In genomic region chr5:81851481-81852178, GRCh38 we compare ENCODE assay signal across 8 cellular contexts.
DNase-seq lines count a peak whose midpoint lies in the region; ATAC-seq and TF ChIP-seq lines count a peak whose summit lies in the region.

No MANE protein-coding gene starts in this region.

- peak overlapping the region; percentile 96 for H3K27ac ChIP-seq in cingulate gyrus (ENCODE audit: low read depth, low read length)

- DNase-seq in AML-193 (lab: John Stamatoyannopoulos, UW): peak; percentile 90 to 93
- peak; percentile 84 to 95 for DNase-seq in NCI-H524 (lab: John Stamatoyannopoulos, UW)
- DNase-seq in activated CD4-positive, alpha-beta T cell treated with anti-CD3 and anti-CD28 coated beads for 4 hours: peak; percentile 81 to 87
- peak; percentile 92 for DNase-seq in kidney glomerular epithelial cell (lab: John Stamatoyannopoulos, UW)
- peak; percentile 77 to 79 for DNase-seq in stimulated activated CD4-positive, alpha-beta T cell treated with anti-CD3 and anti-CD28 coated beads, Interleukin-15, amount 100 ng/mL, for 48 hours (ENCODE audit: low read depth in 2 of 2)

- peak; percentile 75 for ATAC-seq in HG03442 (IDR thresholded peaks at IDR 0.05; ENCODE audit: unreplicated experiment)

- TF ChIP-seq POLR2A in GM19193 (IDR thresholded peaks at IDR 0.05; ENCODE audit: extremely low read depth, insufficient read depth, insufficient read length): peak; percentile 78

Comparison
In these comparisons a context has a peak if more than half of its experiments do, and no peak if none do; other contexts are left out.
1. Peak in every context shown above with its lines: DNase-seq, ATAC-seq and H3K27ac ChIP-seq.